9 cellular contexts compared by ENCODE assay signal in genomic region chr16:88702364-88703210, GRCh38. TPM values are rescaled to one million over a fixed set of nuclear protein-coding genes. Genes with fewer than 3 reads are reported as not detected.
DNase-seq lines count a peak whose midpoint lies in the region; ATAC-seq and TF ChIP-seq lines count a peak whose summit lies in the region.
"Had no signal": no experiment of that assay in that cellular context is flagged by ENCODE, and none has a peak within 500 bp of the region (broad histone marks: within the 10 kb centered on the region; RNA-seq: fewer than 3 reads in every experiment).

No MANE protein-coding gene starts in this region.

- H3K9me3 ChIP-seq in thoracic aorta = no peaks in the 10 kb centered on the region

- H3K4me1 ChIP-seq in thoracic aorta (ENCODE audit: control insufficient read depth in 1 of 2, low read depth in 2 of 2) = peaks cover 24 to 33% of the 10 kb centered on the region in 2 donors

- CTCF ChIA-PET in activated naive CD4-positive, alpha-beta T cell treated with anti-CD3 and anti-CD28 coated beads for 36 hours (lab: Charles Lee) = interaction anchor here (0.6 to 2.0 kb wide), 4 partner anchors 18 to 100 kb away, joined by 3 to 10 read pairs (median 6); no protein-coding TSS in a partner anchor
- CTCF ChIA-PET in WTC11 (lab: Charles Lee) = interaction anchor here (0.8 to 6.8 kb wide), 3 partner anchors 17 to 35 kb away, joined by 3 to 46 read pairs (median 4); no protein-coding TSS in a partner anchor

- peak overlapping the region; percentile 98 for H3K27ac Mint-ChIP-seq in activated naive CD4-positive, alpha-beta T cell treated with anti-CD3 and anti-CD28 coated beads for 36 hours
- H3K27ac Mint-ChIP-seq in WTC11 = peak overlapping the region; percentile 53; the same call in 1 of the 2 replicates
- H3K27ac Mint-ChIP-seq in immature natural killer cell = peak overlapping the region; percentile 92 to 99 (median 95)

- H3K4me3 ChIP-seq in thoracic aorta = peak overlapping the region; percentile 99

- H3K9me3 Mint-ChIP-seq in activated naive CD4-positive, alpha-beta T cell treated with anti-CD3 and anti-CD28 coated beads for 36 hours = no peaks in the 10 kb centered on the region
- H3K9me3 Mint-ChIP-seq in WTC11 (no peaks in the 10 kb centered on the region), immature natural killer cell (no peaks in the 10 kb centered on the region)

- intact Hi-C loops in activated naive CD4-positive, alpha-beta T cell treated with anti-CD3 and anti-CD28 coated beads for 36 hours (cut with micrococcal nuclease) = loop anchor here (5.0 to 10.0 kb wide), 3 partner anchors 65 to 392 kb away; partner anchors contain the start of genes ACSF3, CDT1 and IL17C

- POLR2A ChIA-PET in WTC11 (lab: Charles Lee) = no interaction called here

- H3K36me3 ChIP-seq in thoracic aorta = peaks cover 11% of the 10 kb centered on the region

- DNase-seq in activated naive CD4-positive, alpha-beta T cell treated with anti-CD3 and anti-CD28 coated beads for 36 hours = peak; percentile 49
- no peak for DNase-seq in activated naive CD4-positive, alpha-beta T cell treated with Interleukin-2 at 50 U/mL for 16 hours
- DNase-seq in WTC11 (ENCODE audit: low spot score) (no peak), immature natural killer cell (peak in 1 of 3 donors; percentile 24), thoracic aorta (ENCODE audit: low spot score) (no peak), AG08395 (ENCODE audit: low spot score) (no peak)
- DNase-seq: NCI-H524 had no signal

- H3K36me3 Mint-ChIP-seq in activated naive CD4-positive, alpha-beta T cell treated with anti-CD3 and anti-CD28 coated beads for 36 hours (ENCODE audit: low read depth) = peaks cover 27% of the 10 kb centered on the region
- H3K36me3 Mint-ChIP-seq in WTC11 (peaks cover 2% of the 10 kb centered on the region; the same call in 1 of the 2 replicates), immature natural killer cell (peaks cover 0 to 4% (median 3%) of the 10 kb centered on the region in 3 donors)

- TF ChIP-seq CTCF in WTC11 (IDR thresholded peaks at IDR 0.05) (no peak), thoracic aorta (IDR thresholded peaks at IDR 0.05) (no peak)

- no peak for ATAC-seq in WTC11
- ATAC-seq in thoracic aorta (ENCODE audit: insufficient number of reproducible peaks, low FRiP score, low read depth) = no peak
- no peak for ATAC-seq in HG02970 (IDR thresholded peaks at IDR 0.05; ENCODE audit: low FRiP score, unreplicated experiment)
- ATAC-seq in GM21576 (IDR thresholded peaks at IDR 0.05; ENCODE audit: unreplicated experiment) = no peak

- peak overlapping the region in 1 of 2 donors; percentile 41 for H3K27ac ChIP-seq in thoracic aorta

- peak overlapping the region; percentile 84 for H3K4me3 Mint-ChIP-seq in activated naive CD4-positive, alpha-beta T cell treated with anti-CD3 and anti-CD28 coated beads for 36 hours
- no peak overlapping the region for H3K4me3 Mint-ChIP-seq in WTC11
- H3K4me3 Mint-ChIP-seq in immature natural killer cell = peak overlapping the region; percentile 81 to 96 (median 89)

- H3K27me3 Mint-ChIP-seq in activated naive CD4-positive, alpha-beta T cell treated with anti-CD3 and anti-CD28 coated beads for 36 hours (ENCODE audit: low read depth) = no peaks in the 10 kb centered on the region
- no peaks in the 10 kb centered on the region for H3K27me3 Mint-ChIP-seq in WTC11 (ENCODE audit: low read depth)
- H3K27me3 Mint-ChIP-seq in immature natural killer cell (ENCODE audit: low read depth in 3 of 3) = peaks cover 23 to 60% (median 33%) of the 10 kb centered on the region in 3 donors

- H3K27me3 ChIP-seq in thoracic aorta (replicated peaks; ENCODE audit: insufficient read depth) = no peaks in the 10 kb centered on the region

- peaks cover 78% of the 10 kb centered on the region for H3K4me1 Mint-ChIP-seq in activated naive CD4-positive, alpha-beta T cell treated with anti-CD3 and anti-CD28 coated beads for 36 hours (ENCODE audit: low read depth)
- peaks cover 18% of the 10 kb centered on the region for H3K4me1 Mint-ChIP-seq in WTC11
- H3K4me1 Mint-ChIP-seq in immature natural killer cell = peaks cover 71 to 73% of the 10 kb centered on the region in 2 donors

TF ChIP-seq in WTC11, 78 proteins besides CTCF, POLR2A, EP300 and RAD21 (continues in another document):
- no peak for TF ChIP-seq NR1H2 (CRISPR knock-in tag; IDR thresholded peaks at IDR 0.05)
- no peak for TF ChIP-seq ATF1 (CRISPR knock-in tag; IDR thresholded peaks at IDR 0.05)
- no peak for TF ChIP-seq ATF6 (CRISPR knock-in tag; IDR thresholded peaks at IDR 0.05)
- no peak for TF ChIP-seq NFYB (CRISPR knock-in tag; conservative IDR thresholded peaks at IDR 0.05; ENCODE audit: low read depth)
- no peak for TF ChIP-seq NFE2L1 (CRISPR knock-in tag; IDR thresholded peaks at IDR 0.05)
- TF ChIP-seq MLX (CRISPR knock-in tag; IDR thresholded peaks at IDR 0.05) = no peak
- no peak for TF ChIP-seq TCF7 (CRISPR knock-in tag; IDR thresholded peaks at IDR 0.05; ENCODE audit: low read depth)
- no peak for TF ChIP-seq E2F5 (CRISPR knock-in tag; IDR thresholded peaks at IDR 0.05)

RNA-seq across cellular contexts. Expression of gene RNF166, which starts 3.6 kb away (rescaled TPM):
- 10 to 100 TPM; 33.6 to 35.3 TPM for total RNA-seq in activated naive CD4-positive, alpha-beta T cell treated with anti-CD3 and anti-CD28 coated beads for 36 hours
- total RNA-seq in WTC11 (2021) (38.5 to 46.2 TPM (median 40.5 TPM) in 3 replicates), thoracic aorta (10 to 100 TPM; 20.7 to 36.6 TPM)
- polyA plus RNA-seq in immature natural killer cell = 100 to 1,000 TPM; 129 to 157 (median 141) TPM

RNA-seq across cellular contexts. Expression of gene CTU2, which starts 3.7 kb away (rescaled TPM):
- total RNA-seq in activated naive CD4-positive, alpha-beta T cell treated with anti-CD3 and anti-CD28 coated beads for 36 hours = 10 to 100 TPM; 46.1 to 48.1 TPM
- 42.1 to 52.4 TPM (median 43.7 TPM) in 3 replicates for total RNA-seq in WTC11 (2021)
- polyA plus RNA-seq in immature natural killer cell = 10 to 100 TPM; 21.4 to 23.0 (median 22.0) TPM
- total RNA-seq in thoracic aorta = 10 to 100 TPM; 11.1 to 21.0 TPM

RNA-seq across cellular contexts. Expression of gene SNAI3, which starts 16.3 kb away (rescaled TPM):
- total RNA-seq in activated naive CD4-positive, alpha-beta T cell treated with anti-CD3 and anti-CD28 coated beads for 36 hours = 1 to 10 TPM; 2.9 to 3.0 TPM
- total RNA-seq in WTC11 (2021) (8.0 to 9.4 TPM (median 9.1 TPM) in 3 replicates), thoracic aorta (under 1 TPM in 1 of 2 donors, not detected in 1; 0.27 TPM)
- polyA plus RNA-seq in immature natural killer cell = 10 to 100 TPM in 2 of 3 donors, 1 to 10 TPM in 1; 9.0 to 12.4 (median 11.7) TPM

RNA-seq across cellular contexts. Expression of gene MVD, which starts 39.7 kb away (rescaled TPM):
- total RNA-seq in activated naive CD4-positive, alpha-beta T cell treated with anti-CD3 and anti-CD28 coated beads for 36 hours = 10 to 100 TPM; 90.5 to 96.8 TPM
- total RNA-seq in WTC11 (2021) (96.9 to 113 TPM (median 109 TPM) in 3 replicates), thoracic aorta (10 to 100 TPM; 22.4 to 38.9 TPM)
- polyA plus RNA-seq in immature natural killer cell = 10 to 100 TPM; 79.4 to 96.6 (median 87.6) TPM

RNA-seq across cellular contexts. Expression of gene CYBA, which starts 51.7 kb away (rescaled TPM):
- total RNA-seq in activated naive CD4-positive, alpha-beta T cell treated with anti-CD3 and anti-CD28 coated beads for 36 hours = 100 to 1,000 TPM; 167 to 180 TPM
- total RNA-seq in WTC11 (2021) (169 to 219 TPM (median 207 TPM) in 3 replicates), thoracic aorta (100 to 1,000 TPM; 169 to 295 TPM)
- 1,000 to 10,000 TPM; 2,079 to 2,787 (median 2,690) TPM for polyA plus RNA-seq in immature natural killer cell
